In the genomic region with DNA sequence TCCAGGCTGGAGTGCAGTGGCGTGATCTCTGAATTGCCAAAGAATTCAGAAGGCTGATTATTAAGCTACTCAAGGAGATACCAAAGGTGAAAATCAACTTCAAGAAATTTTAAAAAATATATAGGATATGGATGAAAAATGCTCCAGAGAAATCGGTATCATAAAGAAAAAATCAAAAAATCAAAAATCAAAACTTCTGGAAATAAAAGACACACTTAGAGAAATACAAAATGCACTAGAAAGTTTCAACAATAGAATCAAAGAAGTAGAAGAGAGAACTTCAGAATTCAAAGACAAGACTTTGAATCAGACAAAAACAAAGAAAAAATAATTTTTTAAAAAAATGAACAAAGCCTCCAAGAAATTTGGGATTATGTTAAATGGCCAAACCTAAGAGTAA, we compare ENCODE assay signal across 30 cellular contexts.
"Had no signal": no experiment of that assay in that cellular context is flagged by ENCODE, and none has a peak within 500 bp of the region (broad histone marks: within the 10 kb centered on the region; RNA-seq: fewer than 3 reads in every experiment).

No MANE protein-coding gene starts in this region.

- H3K4me1 ChIP-seq: ascending aorta, Peyer's patch, SJSA1 had no signal

- H3K27ac ChIP-seq: ascending aorta, cardiac muscle cell, SJSA1, VCaP had no signal

- H3K4me3 ChIP-seq: ascending aorta, cardiac muscle cell, Peyer's patch, SJSA1 had no signal

- H3K27me3 ChIP-seq: ascending aorta, cardiac muscle cell, Peyer's patch, SJSA1 had no signal

- DNase-seq: activated B cell treated with CpG ODN at 0.5 μM for 24 hours; activated CD4-positive, alpha-beta memory T cell treated with anti-CD3 and anti-CD28 coated beads for 36 hours; activated CD4-positive, alpha-beta T cell treated with anti-CD3 and anti-CD28 coated beads for 4 hours; activated CD4-positive, alpha-beta T cell treated with anti-CD3 and anti-CD28 coated beads, Interleukin-2, amount 50 U/mL, for 1 hour; activated CD4-positive, CD25-positive, alpha-beta regulatory T cell treated with anti-CD3 and anti-CD28 coated beads, Interleukin-2, amount 50 U/mL, for 72 hours; activated CD8-positive, alpha-beta memory T cell treated with anti-CD3 and anti-CD28 coated beads, Interleukin-2, amount 10 ng/mL, durations not matched to agents 7 days and 5 days; activated CD8-positive, alpha-beta memory T cell treated with anti-CD3 and anti-CD28 coated beads, Interleukin-2, amount 50 U/mL, for 48 hours; activated gamma-delta T cell; activated naive CD4-positive, alpha-beta T cell treated with Interleukin-2 at 50 U/mL for 16 hours; activated naive CD8-positive, alpha-beta T cell treated with anti-CD3 and anti-CD28 coated beads, Interleukin-2, amount 10 ng/mL, durations not matched to agents 7 days and 5 days; amygdala; NCI-H1092 treated with DMSO at 0.1 percent for 48 hours; NCI-H1417; NCI-H146; NCI-H187; NCI-H2029 treated with DMSO at 0.1 percent for 48 hours; NCI-H345; NCI-H524 treated with DMSO at 0.1 percent for 48 hours; PC-3; Peyer's patch; RPMI8226; SHP77 treated with DMSO at 0.1 percent for 48 hours; SW 1271; T-helper 1 cell; T-helper 2 cell; T-helper 9 cell had no signal
